Comparison of ENCODE assay signal across 8 cellular contexts in genomic region chr5:113487411-113487778, GRCh38. TPM values are rescaled to one million over a fixed set of nuclear protein-coding genes. Genes with fewer than 3 reads are reported as not detected.
DNase-seq lines count a peak whose midpoint lies in the region; ATAC-seq, FAIRE-seq and TF ChIP-seq lines count a peak whose summit lies in the region.

No MANE protein-coding gene starts in this region.

- H3K9me3 ChIP-seq in HUES6 (ENCODE audit: control insufficient read depth, insufficient read depth, low read depth, low read length) (peaks cover 26% of the 10 kb centered on the region), left lung (peaks cover 0 to 18% of the 10 kb centered on the region in 2 donors), tibial nerve (peaks cover 0 to 21% (median 8%) of the 10 kb centered on the region in 4 donors)

- no peak for DNase-seq in BJ (ENCODE audit: low read depth)
- peak; percentile 26 for DNase-seq in bronchial epithelial cell (ENCODE audit: low read depth)
- DNase-seq in left lung, result no peak
- DNase-seq in tibial nerve (ENCODE audit: low spot score in 2 of 2), result no peak
- no peak for DNase-seq in GOT3 (lab: John Stamatoyannopoulos, UW)
- no peak for DNase-seq in NCI-H2107 (lab: John Stamatoyannopoulos, UW)

- TF ChIP-seq CTCF in BJ (IDR thresholded peaks at IDR 0.05; ENCODE audit: insufficient read depth, low read depth, low read length) (no peak), bronchial epithelial cell (IDR thresholded peaks at IDR 0.05; ENCODE audit: insufficient read depth, low read length, severe bottlenecking) (no peak), left lung (IDR thresholded peaks at IDR 0.05) (no peak), tibial nerve (IDR thresholded peaks at IDR 0.05) (no peak)

- H3K4me1 ChIP-seq in HUES6 (ENCODE audit: control insufficient read depth, insufficient read depth, low read length) (no peaks in the 10 kb centered on the region), left lung (peaks cover 0 to 27% of the 10 kb centered on the region in 2 donors), tibial nerve (peaks cover 0 to 24% (median 10%) of the 10 kb centered on the region in 4 donors)

- H3K9ac ChIP-seq in HUES6 (ENCODE audit: low read length), result peak overlapping the region; percentile 54

- H3K36me3 ChIP-seq in BJ (ENCODE audit: control insufficient read depth, insufficient read depth, low read length) (no peaks in the 10 kb centered on the region), HUES6 (ENCODE audit: control insufficient read depth, insufficient read depth, low read length) (no peaks in the 10 kb centered on the region), bronchial epithelial cell (ENCODE audit: control insufficient read depth, insufficient read depth, low read length) (no peaks in the 10 kb centered on the region), left lung (no peaks in the 10 kb centered on the region), tibial nerve (no peaks in the 10 kb centered on the region)

- TF ChIP-seq EP300 in tibial nerve (IDR thresholded peaks at IDR 0.05), result no peak

- ATAC-seq in left lung (peak; percentile 24), GM21381 (IDR thresholded peaks at IDR 0.05; ENCODE audit: unreplicated experiment) (no peak)

- intact Hi-C loops in left lung (cut with DNase I), result no loop called here

- H3K4me3 ChIP-seq in BJ (ENCODE audit: low read depth, low read length) (peak overlapping the region; percentile 60), HUES6 (ENCODE audit: low read depth, low read length) (peak overlapping the region; percentile 87), bronchial epithelial cell (ENCODE audit: low read depth, low read length) (peak overlapping the region; percentile 83), left lung (peak overlapping the region; percentile 42 to 47), tibial nerve (peak overlapping the region; percentile 38 to 66 (median 52))

- POLR2A ChIA-PET in BJ (lab: Charles Lee), result no interaction called here

- no peak overlapping the region for H3K27ac ChIP-seq in HUES6 (ENCODE audit: low read depth, low read length)
- H3K27ac ChIP-seq in left lung, result no peak overlapping the region
- peak overlapping the region in 1 of 4 donors; percentile 75 for H3K27ac ChIP-seq in tibial nerve

- WGBS in tibial nerve, 2 donors, result 2 to 4% methylated on average over 18 of the region's 18 CpGs

- no peaks in the 10 kb centered on the region; the same call in 1 of the 2 replicates for H3K27me3 ChIP-seq in BJ (ENCODE audit: control insufficient read depth, insufficient read depth, low read length)
- peaks cover 46% of the 10 kb centered on the region for H3K27me3 ChIP-seq in HUES6 (ENCODE audit: control insufficient read depth, insufficient read depth, low read length)
- no peaks in the 10 kb centered on the region for H3K27me3 ChIP-seq in bronchial epithelial cell (ENCODE audit: control insufficient read depth, insufficient read depth, low read length)
- H3K27me3 ChIP-seq in left lung, result peaks cover 3 to 95% of the 10 kb centered on the region in 2 donors
- peaks cover 0 to 54% of the 10 kb centered on the region in 2 donors for H3K27me3 ChIP-seq in tibial nerve

- FAIRE-seq in bronchial epithelial cell (lab: Jason Lieb, UNC), result no peak

- TF ChIP-seq POLR2A in tibial nerve (IDR thresholded peaks at IDR 0.05), result no peak

- CTCF ChIA-PET in BJ (lab: Yijun Ruan, JAX), result interaction anchor here (1.9 kb wide), 1 partner anchor 13 kb away, joined by 7 read pairs; no protein-coding TSS in a partner anchor

RNA-seq across cellular contexts. Expression of gene MCC, which starts 0.9 kb away (rescaled TPM):
- polyA plus RNA-seq in BJ (2011; rRNA removed), result 2.3 TPM in 2 replicates
- polyA minus RNA-seq in BJ (2011; rRNA and poly(A)+ RNA removed), result 4.3 and 5.9 TPM in 2 replicates
- total RNA-seq in bronchial epithelial cell (43.2 and 47.4 TPM in 2 replicates), left lung (10 to 100 TPM; 12.5 to 14.4 TPM), tibial nerve (100 to 1,000 TPM in 1 of 4 donors, 10 to 100 TPM in 3; 55.5 to 122 (median 80.9) TPM)

RNA-seq across cellular contexts. Expression of gene YTHDC2, which starts 26.1 kb away (rescaled TPM):
- polyA plus RNA-seq in BJ (2011; rRNA removed), result 2.5 and 6.9 TPM in 2 replicates
- 7.3 and 8.7 TPM in 2 replicates for polyA minus RNA-seq in BJ (2011; rRNA and poly(A)+ RNA removed)
- total RNA-seq in bronchial epithelial cell (17.1 and 21.5 TPM in 2 replicates), left lung (10 to 100 TPM; 17.6 to 27.6 TPM), tibial nerve (10 to 100 TPM; 39.8 to 50.3 (median 41.5) TPM)

RNA-seq across cellular contexts. Expression of gene TSSK1B, which starts 52.6 kb away (rescaled TPM):
- polyA plus RNA-seq in BJ (2011; rRNA removed), result not detected in 2 replicates
- polyA minus RNA-seq in BJ (2011; rRNA and poly(A)+ RNA removed), result 0.31 and 0.38 TPM in 2 replicates
- total RNA-seq in bronchial epithelial cell (0.26 TPM in 2 replicates), left lung (under 1 TPM in 1 of 2 donors, not detected in 1; 0.23 TPM), tibial nerve (1 to 10 TPM in 1 of 4 donors, under 1 TPM in 3; 0.44 to 3.5 (median 0.76) TPM)
